Comparison of ENCODE assay signal across 9 cellular contexts in genomic region chr20:19737025-19737424, GRCh38. TPM values are rescaled to one million over a fixed set of nuclear protein-coding genes. Genes with fewer than 3 reads are reported as not detected.
DNase-seq lines count a peak whose midpoint lies in the region; ATAC-seq and TF ChIP-seq lines count a peak whose summit lies in the region.
"Had no signal": no experiment of that assay in that cellular context is flagged by ENCODE, and none has a peak within 500 bp of the region (broad histone marks: within the 10 kb centered on the region; RNA-seq: fewer than 3 reads in every experiment).

No MANE protein-coding gene starts in this region.

- intact Hi-C loops in dendritic cell treated with granulocyte-macrophage colony-stimulating factor and Interleukin-4, amounts not matched to agents 40 ng/mL and 50 ng/mL, for 4 days (cut with micrococcal nuclease) = no loop called here

- no peaks in the 10 kb centered on the region for H3K36me3 Mint-ChIP-seq in dendritic cell treated with granulocyte-macrophage colony-stimulating factor and Interleukin-4, amounts not matched to agents 40 ng/mL and 50 ng/mL, for 4 days (ENCODE audit: low read depth)

- DNase-seq in EL = peak; percentile 45
- peak; percentile 74 for DNase-seq in LHCN-M2 (ENCODE audit: low read depth)
- DNase-seq in omental fat pad (ENCODE audit: low spot score) = no peak
- DNase-seq in COLO829 (ENCODE audit: low spot score) = no peak
- DNase-seq in NCI-H2196 (lab: John Stamatoyannopoulos, UW; ENCODE audit: unreplicated experiment) = no peak
- DNase-seq: NCI-H146 had no signal

- ATAC-seq in omental fat pad (ENCODE audit: low FRiP score) (peak; percentile 95), HG02610 (IDR thresholded peaks at IDR 0.05; ENCODE audit: unreplicated experiment) (no peak), HG02973 (IDR thresholded peaks at IDR 0.05; ENCODE audit: unreplicated experiment) (no peak)

- no peak overlapping the region for H3K4me3 Mint-ChIP-seq in dendritic cell treated with granulocyte-macrophage colony-stimulating factor and Interleukin-4, amounts not matched to agents 40 ng/mL and 50 ng/mL, for 4 days

- no peaks in the 10 kb centered on the region for H3K27me3 Mint-ChIP-seq in dendritic cell treated with granulocyte-macrophage colony-stimulating factor and Interleukin-4, amounts not matched to agents 40 ng/mL and 50 ng/mL, for 4 days

- peaks cover 56% of the 10 kb centered on the region for H3K4me1 Mint-ChIP-seq in dendritic cell treated with granulocyte-macrophage colony-stimulating factor and Interleukin-4, amounts not matched to agents 40 ng/mL and 50 ng/mL, for 4 days (ENCODE audit: low read depth)

- no peak for TF ChIP-seq CTCF in omental fat pad (IDR thresholded peaks at IDR 0.05)

- peak overlapping the region; percentile 52 for H3K27ac Mint-ChIP-seq in dendritic cell treated with granulocyte-macrophage colony-stimulating factor and Interleukin-4, amounts not matched to agents 40 ng/mL and 50 ng/mL, for 4 days

- no peaks in the 10 kb centered on the region for H3K9me3 Mint-ChIP-seq in dendritic cell treated with granulocyte-macrophage colony-stimulating factor and Interleukin-4, amounts not matched to agents 40 ng/mL and 50 ng/mL, for 4 days

RNA-seq across cellular contexts. Expression of gene RIN2, which starts 21.0 kb away (rescaled TPM):
- 71.6 and 73.6 TPM in 2 replicates for total RNA-seq in LHCN-M2 (2014; rRNA removed)
- 24.6 TPM for polyA plus RNA-seq in LHCN-M2 (2012)
- 100 to 1,000 TPM in 1 of 4 donors, 10 to 100 TPM in 3; 40.2 to 117 (median 73.6) TPM for total RNA-seq in omental fat pad

Comparison
In these comparisons a context has a peak if more than half of its experiments do, and no peak if none do; other contexts are left out.
1. DNase-seq: peak in EL (single experiment) and LHCN-M2 (single experiment); none in omental fat pad (single experiment), COLO829 (single experiment) and NCI-H2196 (single experiment).